Comparison of ENCODE assay signal across 2 cellular contexts in the genomic region with DNA sequence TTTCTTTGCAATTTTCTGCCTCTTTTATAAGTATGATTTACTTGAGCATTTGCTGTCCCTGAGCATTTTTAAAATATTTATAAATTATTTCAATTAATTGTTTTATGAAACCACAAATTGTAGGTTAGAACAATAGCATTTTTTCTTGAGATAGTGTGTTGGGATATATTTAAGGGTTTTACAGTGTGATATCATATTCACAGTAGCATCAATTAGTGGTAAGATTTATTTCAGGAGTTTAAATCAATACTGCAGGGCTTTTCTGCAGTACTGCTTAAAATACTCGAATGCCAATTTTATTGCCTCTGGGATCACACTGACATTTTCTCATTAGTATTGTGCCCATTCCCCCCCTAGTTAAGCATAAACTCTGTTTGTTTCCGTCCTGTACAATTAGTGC.
TF ChIP-seq lines count a peak whose summit lies in the region.

No MANE protein-coding gene starts in this region.

TF ChIP-seq in SK-N-SH, 30 proteins besides CTCF, POLR2A, EP300 and RAD21:
- TF ChIP-seq TEAD4 (IDR thresholded peaks at IDR 0.05; ENCODE audit: borderline replicate concordance, insufficient read depth) (no peak), SIN3A (IDR thresholded peaks at IDR 0.05; ENCODE audit: borderline replicate concordance, low read depth, low read length) (no peak), GATA2 (CRISPR knock-in tag; IDR thresholded peaks at IDR 0.05) (no peak), ELF1 (IDR thresholded peaks at IDR 0.05) (no peak)
- TF ChIP-seq, protein P1, sequence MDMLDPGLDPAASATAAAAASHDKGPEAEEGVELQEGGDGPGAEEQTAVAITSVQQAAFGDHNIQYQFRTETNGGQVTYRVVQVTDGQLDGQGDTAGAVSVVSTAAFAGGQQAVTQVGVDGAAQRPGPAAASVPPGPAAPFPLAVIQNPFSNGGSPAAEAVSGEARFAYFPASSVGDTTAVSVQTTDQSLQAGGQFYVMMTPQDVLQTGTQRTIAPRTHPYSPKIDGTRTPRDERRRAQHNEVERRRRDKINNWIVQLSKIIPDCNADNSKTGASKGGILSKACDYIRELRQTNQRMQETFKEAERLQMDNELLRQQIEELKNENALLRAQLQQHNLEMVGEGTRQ (IDR thresholded peaks at IDR 0.05; ENCODE audit: borderline replicate concordance, low read depth, low read length), result no peak

TF ChIP-seq in SK-N-SH treated with all-trans-retinoic acid at 6 μM for 48 hours, 23 proteins besides CTCF, POLR2A, EP300 and RAD21:
- TF ChIP-seq BACH2 (CRISPR knock-in tag; IDR thresholded peaks at IDR 0.05; ENCODE audit: borderline replicate concordance) (no peak), TOX (CRISPR knock-in tag; IDR thresholded peaks at IDR 0.05; ENCODE audit: borderline replicate concordance) (no peak), PPARA (CRISPR knock-in tag; IDR thresholded peaks at IDR 0.05; ENCODE audit: borderline replicate concordance) (no peak), ZNF70 (CRISPR knock-in tag; IDR thresholded peaks at IDR 0.05) (no peak), ESRRG (CRISPR knock-in tag; IDR thresholded peaks at IDR 0.05) (no peak), ZNF565 (CRISPR knock-in tag; conservative IDR thresholded peaks at IDR 0.05; ENCODE audit: low read depth) (no peak), TCF4 (CRISPR knock-in tag; IDR thresholded peaks at IDR 0.05; ENCODE audit: borderline replicate concordance) (no peak), ZFP3 (CRISPR knock-in tag; IDR thresholded peaks at IDR 0.05) (no peak), RARB (CRISPR knock-in tag; IDR thresholded peaks at IDR 0.05) (no peak), ZFP30 (CRISPR knock-in tag; IDR thresholded peaks at IDR 0.05) (no peak)
- TF ChIP-seq, protein P2, sequence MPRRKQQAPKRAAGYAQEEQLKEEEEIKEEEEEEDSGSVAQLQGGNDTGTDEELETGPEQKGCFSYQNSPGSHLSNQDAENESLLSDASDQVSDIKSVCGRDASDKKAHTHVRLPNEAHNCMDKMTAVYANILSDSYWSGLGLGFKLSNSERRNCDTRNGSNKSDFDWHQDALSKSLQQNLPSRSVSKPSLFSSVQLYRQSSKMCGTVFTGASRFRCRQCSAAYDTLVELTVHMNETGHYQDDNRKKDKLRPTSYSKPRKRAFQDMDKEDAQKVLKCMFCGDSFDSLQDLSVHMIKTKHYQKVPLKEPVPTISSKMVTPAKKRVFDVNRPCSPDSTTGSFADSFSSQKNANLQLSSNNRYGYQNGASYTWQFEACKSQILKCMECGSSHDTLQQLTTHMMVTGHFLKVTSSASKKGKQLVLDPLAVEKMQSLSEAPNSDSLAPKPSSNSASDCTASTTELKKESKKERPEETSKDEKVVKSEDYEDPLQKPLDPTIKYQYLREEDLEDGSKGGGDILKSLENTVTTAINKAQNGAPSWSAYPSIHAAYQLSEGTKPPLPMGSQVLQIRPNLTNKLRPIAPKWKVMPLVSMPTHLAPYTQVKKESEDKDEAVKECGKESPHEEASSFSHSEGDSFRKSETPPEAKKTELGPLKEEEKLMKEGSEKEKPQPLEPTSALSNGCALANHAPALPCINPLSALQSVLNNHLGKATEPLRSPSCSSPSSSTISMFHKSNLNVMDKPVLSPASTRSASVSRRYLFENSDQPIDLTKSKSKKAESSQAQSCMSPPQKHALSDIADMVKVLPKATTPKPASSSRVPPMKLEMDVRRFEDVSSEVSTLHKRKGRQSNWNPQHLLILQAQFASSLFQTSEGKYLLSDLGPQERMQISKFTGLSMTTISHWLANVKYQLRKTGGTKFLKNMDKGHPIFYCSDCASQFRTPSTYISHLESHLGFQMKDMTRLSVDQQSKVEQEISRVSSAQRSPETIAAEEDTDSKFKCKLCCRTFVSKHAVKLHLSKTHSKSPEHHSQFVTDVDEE (CRISPR knock-in tag; IDR thresholded peaks at IDR 0.05), result no peak
- TF ChIP-seq, protein P3, sequence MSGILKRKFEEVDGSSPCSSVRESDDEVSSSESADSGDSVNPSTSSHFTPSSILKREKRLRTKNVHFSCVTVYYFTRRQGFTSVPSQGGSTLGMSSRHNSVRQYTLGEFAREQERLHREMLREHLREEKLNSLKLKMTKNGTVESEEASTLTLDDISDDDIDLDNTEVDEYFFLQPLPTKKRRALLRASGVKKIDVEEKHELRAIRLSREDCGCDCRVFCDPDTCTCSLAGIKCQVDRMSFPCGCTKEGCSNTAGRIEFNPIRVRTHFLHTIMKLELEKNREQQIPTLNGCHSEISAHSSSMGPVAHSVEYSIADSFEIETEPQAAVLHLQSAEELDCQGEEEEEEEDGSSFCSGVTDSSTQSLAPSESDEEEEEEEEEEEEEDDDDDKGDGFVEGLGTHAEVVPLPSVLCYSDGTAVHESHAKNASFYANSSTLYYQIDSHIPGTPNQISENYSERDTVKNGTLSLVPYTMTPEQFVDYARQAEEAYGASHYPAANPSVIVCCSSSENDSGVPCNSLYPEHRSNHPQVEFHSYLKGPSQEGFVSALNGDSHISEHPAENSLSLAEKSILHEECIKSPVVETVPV (CRISPR knock-in tag; IDR thresholded peaks at IDR 0.05), result no peak
- TF ChIP-seq, protein P4, sequence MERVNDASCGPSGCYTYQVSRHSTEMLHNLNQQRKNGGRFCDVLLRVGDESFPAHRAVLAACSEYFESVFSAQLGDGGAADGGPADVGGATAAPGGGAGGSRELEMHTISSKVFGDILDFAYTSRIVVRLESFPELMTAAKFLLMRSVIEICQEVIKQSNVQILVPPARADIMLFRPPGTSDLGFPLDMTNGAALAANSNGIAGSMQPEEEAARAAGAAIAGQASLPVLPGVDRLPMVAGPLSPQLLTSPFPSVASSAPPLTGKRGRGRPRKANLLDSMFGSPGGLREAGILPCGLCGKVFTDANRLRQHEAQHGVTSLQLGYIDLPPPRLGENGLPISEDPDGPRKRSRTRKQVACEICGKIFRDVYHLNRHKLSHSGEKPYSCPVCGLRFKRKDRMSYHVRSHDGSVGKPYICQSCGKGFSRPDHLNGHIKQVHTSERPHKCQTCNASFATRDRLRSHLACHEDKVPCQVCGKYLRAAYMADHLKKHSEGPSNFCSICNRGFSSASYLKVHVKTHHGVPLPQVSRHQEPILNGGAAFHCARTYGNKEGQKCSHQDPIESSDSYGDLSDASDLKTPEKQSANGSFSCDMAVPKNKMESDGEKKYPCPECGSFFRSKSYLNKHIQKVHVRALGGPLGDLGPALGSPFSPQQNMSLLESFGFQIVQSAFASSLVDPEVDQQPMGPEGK (CRISPR knock-in tag; IDR thresholded peaks at IDR 0.05; ENCODE audit: borderline replicate concordance), result no peak
